Comparison of ENCODE assay signal across 20 cellular contexts in the genomic region with DNA sequence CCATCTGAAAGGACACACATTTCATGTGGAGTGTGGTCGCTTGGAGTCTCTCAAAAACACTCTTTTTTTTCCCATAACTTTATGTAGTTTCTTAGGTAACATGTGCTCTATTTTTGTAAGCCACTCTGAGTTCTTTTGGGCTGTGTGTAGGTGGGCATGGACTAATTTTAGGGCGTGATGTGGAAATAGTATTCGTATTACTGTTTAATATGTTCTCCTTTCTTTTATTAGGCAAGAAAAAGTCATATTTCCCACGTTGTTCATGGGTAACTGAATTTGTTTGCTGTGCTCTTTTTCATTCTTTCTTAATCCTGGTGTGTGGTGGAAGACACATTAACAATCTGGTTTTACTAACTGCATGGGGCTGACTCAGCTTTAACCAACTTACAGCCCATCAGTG. TPM values are rescaled to one million over a fixed set of nuclear protein-coding genes. Genes with fewer than 3 reads are reported as not detected.
DNase-seq lines count a peak whose midpoint lies in the region; ATAC-seq, FAIRE-seq and TF ChIP-seq lines count a peak whose summit lies in the region.
"Had no signal": no experiment of that assay in that cellular context is flagged by ENCODE, and none has a peak within 500 bp of the region (broad histone marks: within the 10 kb centered on the region; RNA-seq: fewer than 3 reads in every experiment).

No MANE protein-coding gene starts in this region.

- H3K27ac Mint-ChIP-seq in central memory CD8-positive, alpha-beta T cell (ENCODE audit: low read depth), result peak overlapping the region; percentile 70
- H3K27ac Mint-ChIP-seq: activated CD4-positive, alpha-beta T cell treated with anti-CD3 and anti-CD28 coated beads, Interleukin-2, amount 10 ng/mL, durations not matched to agents 24 days and 14 days; B cell; progenitor cell of endocrine pancreas; stimulated activated naive CD8-positive, alpha-beta T cell treated with anti-CD3 and anti-CD28 coated beads, Interleukin-15, amount 100 ng/mL, for 72 hours had no signal

- no CpG with 5 or more reads among the region's 4 CpGs for WGBS in mesendoderm (ENCODE audit: extremely low coverage, insufficient coverage, low lambda C conversion rate)

- no peaks in the 10 kb centered on the region for H3K27me3 Mint-ChIP-seq in central memory CD8-positive, alpha-beta T cell
- H3K27me3 Mint-ChIP-seq: activated CD4-positive, alpha-beta T cell treated with anti-CD3 and anti-CD28 coated beads, Interleukin-2, amount 10 ng/mL, durations not matched to agents 24 days and 14 days; B cell; progenitor cell of endocrine pancreas; stimulated activated naive CD8-positive, alpha-beta T cell treated with anti-CD3 and anti-CD28 coated beads, Interleukin-15, amount 100 ng/mL, for 72 hours had no signal

- H3K4me3 Mint-ChIP-seq in central memory CD8-positive, alpha-beta T cell, result no peak overlapping the region
- H3K4me3 Mint-ChIP-seq: activated CD4-positive, alpha-beta T cell treated with anti-CD3 and anti-CD28 coated beads, Interleukin-2, amount 10 ng/mL, durations not matched to agents 24 days and 14 days; B cell; stimulated activated naive CD8-positive, alpha-beta T cell treated with anti-CD3 and anti-CD28 coated beads, Interleukin-15, amount 100 ng/mL, for 72 hours had no signal

- no peak overlapping the region for H3K18ac ChIP-seq in mesendoderm (ENCODE audit: low read length)

- ATAC-seq in central memory CD8-positive, alpha-beta T cell (replicated peaks; ENCODE audit: extremely low read depth, poor library complexity, severe bottlenecking), result no peak
- ATAC-seq in GM18868 (IDR thresholded peaks at IDR 0.05; ENCODE audit: unreplicated experiment) (no peak), GM21528 (IDR thresholded peaks at IDR 0.05; ENCODE audit: low FRiP score, unreplicated experiment) (no peak)
- ATAC-seq: left lobe of liver; stimulated activated naive CD8-positive, alpha-beta T cell treated with anti-CD3 and anti-CD28 coated beads, Interleukin-15, amount 100 ng/mL, for 72 hours had no signal

- intact Hi-C loops in kidney (cut with DNase I), result no loop called here

- peaks cover 27 to 51% of the 10 kb centered on the region in 2 donors for H3K36me3 ChIP-seq in kidney (ENCODE audit: control insufficient read depth in 1 of 2, insufficient read depth in 2 of 2, low read length in 2 of 2)
- peaks cover 5% of the 10 kb centered on the region for H3K36me3 ChIP-seq in mesendoderm (ENCODE audit: control insufficient read depth, insufficient read depth, low read length)

- peaks cover 7% of the 10 kb centered on the region for H3K79me2 ChIP-seq in mesendoderm (ENCODE audit: control insufficient read depth, insufficient read depth, low read length)

- no peak overlapping the region for H2BK15ac ChIP-seq in mesendoderm (replicated peaks; ENCODE audit: low read depth)

- H4K8ac ChIP-seq in mesendoderm (ENCODE audit: low read depth, low read length), result no peak overlapping the region

- H3K4me1 ChIP-seq in kidney (ENCODE audit: control insufficient read depth in 1 of 2, insufficient read depth in 1 of 2, low read depth in 1 of 2, low read length in 2 of 2) (peaks cover 3 to 10% of the 10 kb centered on the region in 2 donors), mesendoderm (ENCODE audit: control insufficient read depth, low read depth, low read length) (no peaks in the 10 kb centered on the region)

- no peaks in the 10 kb centered on the region for H3K27me3 ChIP-seq in mesendoderm (ENCODE audit: insufficient read depth, low read length, poor library complexity)
- H3K27me3 ChIP-seq: esophagus squamous epithelium, MG63 had no signal

- no peak overlapping the region for H2BK5ac ChIP-seq in mesendoderm (ENCODE audit: low read length)

- H2BK120ac ChIP-seq in mesendoderm (ENCODE audit: low read depth, low read length), result no peak overlapping the region

- peak; percentile 62 for DNase-seq in AG08395 (ENCODE audit: low spot score)
- DNase-seq in GM04504 (ENCODE audit: low read depth), result peak; percentile 44
- DNase-seq in central memory CD8-positive, alpha-beta T cell (ENCODE audit: low spot score in 2 of 2), result no peak
- DNase-seq in non-pigmented ciliary epithelial cell (ENCODE audit: low read depth), result peak; percentile 32
- no peak for DNase-seq in kidney
- no peak for DNase-seq in mesendoderm
- DNase-seq: activated CD4-positive, alpha-beta T cell treated with anti-CD3 and anti-CD28 coated beads, Interleukin-2, amount 10 ng/mL, durations not matched to agents 24 days and 14 days; anterior cingulate cortex; dermis blood vessel endothelial cell; esophagus squamous epithelium; MG63; NCI-H774; PC-9; SK-N-SH; stimulated activated naive CD8-positive, alpha-beta T cell treated with anti-CD3 and anti-CD28 coated beads, Interleukin-15, amount 100 ng/mL, for 72 hours had no signal

- no peak overlapping the region for H3K4me2 ChIP-seq in mesendoderm (ENCODE audit: low read length)
- H3K4me2 ChIP-seq: PC-9, SK-N-SH had no signal

- peaks cover 49% of the 10 kb centered on the region for H3K4me1 Mint-ChIP-seq in central memory CD8-positive, alpha-beta T cell
- H3K4me1 Mint-ChIP-seq: B cell had no signal

- H2AK5ac ChIP-seq in mesendoderm (ENCODE audit: low read length), result no peak overlapping the region

- FAIRE-seq in kidney (lab: Jason Lieb, UNC), result no peak

- H3K9ac ChIP-seq in kidney (ENCODE audit: low read length in 2 of 2) (no peak overlapping the region), mesendoderm (ENCODE audit: low read length) (no peak overlapping the region)
- H3K9ac ChIP-seq: SK-N-SH had no signal

- no peak overlapping the region for H4K5ac ChIP-seq in mesendoderm (ENCODE audit: low read length)

- no peak overlapping the region for H3K23ac ChIP-seq in mesendoderm (ENCODE audit: low read length)

- peaks cover 16% of the 10 kb centered on the region for H3K79me1 ChIP-seq in mesendoderm (ENCODE audit: low read length)

- H3K56ac ChIP-seq in mesendoderm (ENCODE audit: low read length), result no peak overlapping the region

- no peak for TF ChIP-seq CTCF in kidney (IDR thresholded peaks at IDR 0.05; ENCODE audit: borderline replicate concordance, extremely low read depth, insufficient read depth)

- H3K36me3 Mint-ChIP-seq in central memory CD8-positive, alpha-beta T cell (ENCODE audit: insufficient read depth), result peaks cover 71% of the 10 kb centered on the region

- no peak overlapping the region for H3K27ac ChIP-seq in kidney (ENCODE audit: low read depth in 2 of 2, low read length in 2 of 2)
- no peak overlapping the region for H3K27ac ChIP-seq in mesendoderm (ENCODE audit: low read depth, low read length)
- H3K27ac ChIP-seq: esophagus squamous epithelium, PC-9 had no signal

- no peak overlapping the region for H3K4ac ChIP-seq in mesendoderm (ENCODE audit: low read depth, low read length)

- H3K9me3 ChIP-seq in kidney (ENCODE audit: control insufficient read depth in 1 of 2, low read length in 2 of 2), result no peaks in the 10 kb centered on the region
- H3K9me3 ChIP-seq: esophagus squamous epithelium, MG63, SK-N-SH had no signal

- H3K4me3 ChIP-seq in kidney (ENCODE audit: low read length in 2 of 2), result no peak overlapping the region
- no peak overlapping the region for H3K4me3 ChIP-seq in mesendoderm (ENCODE audit: low read length)
- H3K4me3 ChIP-seq: esophagus squamous epithelium, MG63, PC-9 had no signal

- no peaks in the 10 kb centered on the region for H3K9me3 Mint-ChIP-seq in central memory CD8-positive, alpha-beta T cell
- H3K9me3 Mint-ChIP-seq: activated CD4-positive, alpha-beta T cell treated with anti-CD3 and anti-CD28 coated beads, Interleukin-2, amount 10 ng/mL, durations not matched to agents 24 days and 14 days; stimulated activated naive CD8-positive, alpha-beta T cell treated with anti-CD3 and anti-CD28 coated beads, Interleukin-15, amount 100 ng/mL, for 72 hours had no signal

RNA-seq across cellular contexts. Expression of gene NDEL1, which starts 27.4 kb away (rescaled TPM):
- total RNA-seq in kidney, result 66.1 TPM
- polyA plus RNA-seq in kidney (ENCODE audit: insufficient read depth, low read depth, low replicate concordance), result 17.9 TPM
- polyA plus RNA-seq in mesendoderm (2013, experiment 1 of 2), result 34.4 TPM
- 34.5 TPM for polyA plus RNA-seq in mesendoderm (2013, experiment 2 of 2)

Comparison
In these comparisons a context has a peak if more than half of its experiments do, and no peak if none do; other contexts are left out.
1. DNase-seq: peak in AG08395 (single experiment), GM04504 (single experiment) and non-pigmented ciliary epithelial cell (single experiment); none in central memory CD8-positive, alpha-beta T cell (0 of 2), kidney (single experiment) and mesendoderm (single experiment).